2 cellular contexts compared by ENCODE assay signal in genomic region chr1:226046240-226046639, GRCh38.
TF ChIP-seq lines count a peak whose summit lies in the region.

No MANE protein-coding gene starts in this region.

TF ChIP-seq in IMR-90, 13 proteins besides CTCF, POLR2A, EP300 and RAD21:
- TF ChIP-seq CEBPB (IDR thresholded peaks at IDR 0.05; ENCODE audit: low read depth, low read length) (no peak), CHD1 (IDR thresholded peaks at IDR 0.05; ENCODE audit: low read depth, low read length) (no peak), SMC3 (IDR thresholded peaks at IDR 0.05; ENCODE audit: low read depth, low read length) (no peak), NFE2L2 (IDR thresholded peaks at IDR 0.05; ENCODE audit: low read depth, low read length) (no peak), RFX5 (IDR thresholded peaks at IDR 0.05; ENCODE audit: low read depth, low read length) (no peak), RCOR1 (IDR thresholded peaks at IDR 0.05; ENCODE audit: insufficient replicate concordance, low read length) (no peak), MXI1 (IDR thresholded peaks at IDR 0.05; ENCODE audit: borderline replicate concordance, low read depth, low read length) (no peak)
- TF ChIP-seq, protein P1, sequence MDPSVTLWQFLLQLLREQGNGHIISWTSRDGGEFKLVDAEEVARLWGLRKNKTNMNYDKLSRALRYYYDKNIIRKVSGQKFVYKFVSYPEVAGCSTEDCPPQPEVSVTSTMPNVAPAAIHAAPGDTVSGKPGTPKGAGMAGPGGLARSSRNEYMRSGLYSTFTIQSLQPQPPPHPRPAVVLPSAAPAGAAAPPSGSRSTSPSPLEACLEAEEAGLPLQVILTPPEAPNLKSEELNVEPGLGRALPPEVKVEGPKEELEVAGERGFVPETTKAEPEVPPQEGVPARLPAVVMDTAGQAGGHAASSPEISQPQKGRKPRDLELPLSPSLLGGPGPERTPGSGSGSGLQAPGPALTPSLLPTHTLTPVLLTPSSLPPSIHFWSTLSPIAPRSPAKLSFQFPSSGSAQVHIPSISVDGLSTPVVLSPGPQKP (IDR thresholded peaks at IDR 0.05; ENCODE audit: borderline replicate concordance, low read depth, low read length), result no peak
TF ChIP-seq in IMR-90: peak in this region for 0.

TF ChIP-seq in K562, 482 proteins besides CTCF, POLR2A, EP300 and RAD21:
- no peak for TF ChIP-seq BHLHE40 (IDR thresholded peaks at IDR 0.05; ENCODE audit: low read length)
- TF ChIP-seq FOSL1 (tag; conservative IDR thresholded peaks at IDR 0.05), result peak; percentile 77
- TF ChIP-seq ZMIZ1 (IDR thresholded peaks at IDR 0.05; ENCODE audit: low read depth in 2 of 2, low read length in 2 of 2), result no peak
- TF ChIP-seq RCOR1 (IDR thresholded peaks at IDR 0.05; ENCODE audit: borderline replicate concordance in 1 of 2, low read depth in 2 of 2, low read length in 2 of 2), result no peak
